Comparison of ENCODE assay signal across 17 cellular contexts in genomic region chrX:39931554-39932282, GRCh38.
"Had no signal": no experiment of that assay in that cellular context is flagged by ENCODE, and none has a peak within 500 bp of the region (broad histone marks: within the 10 kb centered on the region; RNA-seq: fewer than 3 reads in every experiment).

No MANE protein-coding gene starts in this region.

- DNase-seq: activated CD4-positive, alpha-beta memory T cell treated with anti-CD3 and anti-CD28 coated beads, Interleukin-2, amount 10 ng/mL, durations not matched to agents 7 days and 5 days; activated CD4-positive, alpha-beta T cell treated with anti-CD3 and anti-CD28 coated beads for 36 hours; activated naive CD4-positive, alpha-beta T cell treated with anti-CD3 and anti-CD28 coated beads, Interleukin-2, amount 50 U/mL, for 16 hours; activated T-cell treated with anti-CD3 and anti-CD28 coated beads, Interleukin-2, amount 50 U/mL, for 24 hours; adrenal gland; left ventricle myocardium superior; mesenchymal stem cell; natural killer cell; stimulated activated CD4-positive, alpha-beta T cell treated with anti-CD3 and anti-CD28 coated beads, Interleukin-4, amount 100 ng/mL, for 4 hours; stimulated activated CD8-positive, alpha-beta memory T cell treated with anti-CD3 and anti-CD28 coated beads, Interleukin-4, amount 100 ng/mL, for 48 hours; stimulated activated naive CD8-positive, alpha-beta T cell treated with anti-CD3 and anti-CD28 coated beads, Interleukin-15, Interleukin-2, amounts not matched to agents 100 U/mL and 50 U/mL, for 24 hours; T-helper 17 cell had no signal

- H3K4me1 ChIP-seq: adrenal gland had no signal

- H3K27me3 ChIP-seq: adrenal gland, cardiac muscle cell, hepatocyte, neutrophil, right atrium auricular region had no signal

- H3K27ac ChIP-seq: cardiac muscle cell, hepatocyte, neutrophil, right atrium auricular region had no signal

- H3K9me3 ChIP-seq: adrenal gland, neutrophil, right atrium auricular region had no signal

- H3K36me3 ChIP-seq: adrenal gland, cardiac muscle cell, neutrophil, right atrium auricular region had no signal

- H3K4me3 ChIP-seq: adrenal gland, cardiac muscle cell, hepatocyte, right atrium auricular region, skin epidermis had no signal

- ATAC-seq: activated CD4-positive, alpha-beta T cell treated with anti-CD3 and anti-CD28 coated beads for 36 hours; natural killer cell; stimulated activated naive CD8-positive, alpha-beta T cell treated with anti-CD3 and anti-CD28 coated beads, Interleukin-15, Interleukin-2, amounts not matched to agents 100 U/mL and 50 U/mL, for 24 hours; T-helper 17 cell had no signal
